In genomic region chr1:155253208-155253607, GRCh38 we compare ENCODE assay signal across 2 cellular contexts.
TF ChIP-seq lines count a peak whose summit lies in the region.

No MANE protein-coding gene starts in this region.

TF ChIP-seq in HepG2, 621 proteins besides CTCF, POLR2A, EP300 and RAD21:
- TF ChIP-seq ZNF652 (CRISPR knock-in tag; IDR thresholded peaks at IDR 0.05; ENCODE audit: borderline replicate concordance, low read depth) (peak; percentile 77), ZNF597 (CRISPR knock-in tag; IDR thresholded peaks at IDR 0.05) (no peak)
TF ChIP-seq in HepG2: peak in this region for 1.

TF ChIP-seq in WTC11, 78 proteins besides CTCF, POLR2A, EP300 and RAD21:
- TF ChIP-seq ESRRA (CRISPR knock-in tag; IDR thresholded peaks at IDR 0.05; ENCODE audit: borderline replicate concordance) (no peak), ERG (CRISPR knock-in tag; IDR thresholded peaks at IDR 0.05) (no peak), FOXP1 (CRISPR knock-in tag; IDR thresholded peaks at IDR 0.05; ENCODE audit: borderline replicate concordance) (no peak), HMGA2 (CRISPR knock-in tag; IDR thresholded peaks at IDR 0.05) (no peak), MXD4 (CRISPR knock-in tag; IDR thresholded peaks at IDR 0.05; ENCODE audit: borderline replicate concordance) (no peak), NFATC4 (CRISPR knock-in tag; IDR thresholded peaks at IDR 0.05) (no peak), SOX15 (CRISPR knock-in tag; IDR thresholded peaks at IDR 0.05) (no peak), GRHL2 (CRISPR knock-in tag; IDR thresholded peaks at IDR 0.05; ENCODE audit: insufficient replicate concordance, severe bottlenecking) (no peak), ZNF396 (CRISPR knock-in tag; IDR thresholded peaks at IDR 0.05; ENCODE audit: borderline replicate concordance) (no peak), KAT7 (CRISPR knock-in tag; IDR thresholded peaks at IDR 0.05; ENCODE audit: borderline replicate concordance) (no peak)
TF ChIP-seq in WTC11: peak in this region for 0.
